Comparison of ENCODE assay signal across 19 cellular contexts in genomic region chr1:152104854-152105253, GRCh38. TPM values are rescaled to one million over a fixed set of nuclear protein-coding genes. Genes with fewer than 3 reads are reported as not detected.
DNase-seq lines count a peak whose midpoint lies in the region; ATAC-seq and TF ChIP-seq lines count a peak whose summit lies in the region.
"Had no signal": no experiment of that assay in that cellular context is flagged by ENCODE, and none has a peak within 500 bp of the region (broad histone marks: within the 10 kb centered on the region; RNA-seq: fewer than 3 reads in every experiment).

No MANE protein-coding gene starts in this region.

- H3K36me3 Mint-ChIP-seq in MCF 10A (ENCODE audit: insufficient read depth, unreplicated experiment) = no peaks in the 10 kb centered on the region
- H3K36me3 Mint-ChIP-seq: CD8-positive, alpha-beta T cell had no signal

- peaks cover 13% of the 10 kb centered on the region for H3K27me3 Mint-ChIP-seq in MCF 10A (ENCODE audit: insufficient read depth, unreplicated experiment)

- no peaks in the 10 kb centered on the region for H3K36me3 ChIP-seq in breast epithelium
- H3K36me3 ChIP-seq: BLaER1 treated with 17β-estradiol and CSF1 and Interleukin-3, amounts not matched to agents 10 nM and 100 nM had no signal

- H3K9me3 ChIP-seq in breast epithelium = no peaks in the 10 kb centered on the region
- H3K9me3 ChIP-seq: A549, Caco-2 had no signal

- CTCF ChIA-PET in MCF 10A (lab: Yijun Ruan, JAX) = interaction anchor here (0.6 to 3.2 kb wide), 19 partner anchors 9 to 1272 kb away, joined by 3 to 17 read pairs (median 5); no protein-coding TSS in a partner anchor

- peaks cover 5% of the 10 kb centered on the region for H3K4me1 Mint-ChIP-seq in MCF 10A (ENCODE audit: insufficient read depth, unreplicated experiment)

- peak; percentile 74 for ATAC-seq in esophagus mucosa
- ATAC-seq in HG03025 (IDR thresholded peaks at IDR 0.05; ENCODE audit: low FRiP score, unreplicated experiment) = no peak
- ATAC-seq: A549; CD8-positive, alpha-beta T cell had no signal

- H3K4me3 Mint-ChIP-seq in MCF 10A (ENCODE audit: unreplicated experiment) = no peak overlapping the region
- H3K4me3 Mint-ChIP-seq: B cell; CD4-positive, alpha-beta T cell; CD8-positive, alpha-beta T cell had no signal

- no peaks in the 10 kb centered on the region for H3K4me1 ChIP-seq in breast epithelium

- no TSS peak for BruUV-seq in MCF 10A (replicated peaks; lab: Mats Ljungman, UMichigan)

- peaks cover 7% of the 10 kb centered on the region for H3K9me3 Mint-ChIP-seq in MCF 10A (ENCODE audit: unreplicated experiment)
- H3K9me3 Mint-ChIP-seq: CD4-positive, alpha-beta T cell; CD8-positive, alpha-beta T cell had no signal

- peak; percentile 54 for DNase-seq in MCF 10A (ENCODE audit: unreplicated experiment)
- no peak for DNase-seq in breast epithelium (ENCODE audit: low spot score in 2 of 2)
- peak; percentile 40 for DNase-seq in renal cortical epithelial cell (ENCODE audit: low read depth)
- no peak for DNase-seq in UCSD-AML1 (lab: John Stamatoyannopoulos, UW; ENCODE audit: unreplicated experiment)
- DNase-seq: AML-193; Caco-2; Calu3; CD4-positive, alpha-beta T cell; CD8-positive, alpha-beta T cell; DMS79 treated with DMSO at 0.1 percent for 48 hours; GF-D8 had no signal

- no peak overlapping the region for H3K27ac ChIP-seq in breast epithelium
- H3K27ac ChIP-seq: 22Rv1; A549; BLaER1 treated with 17β-estradiol and CSF1 and Interleukin-3, amounts not matched to agents 10 nM and 100 nM; C4-2B had no signal

- no peak for TF ChIP-seq POLR2A in breast epithelium (IDR thresholded peaks at IDR 0.05)

- TF ChIP-seq CTCF in MCF 10A (IDR thresholded peaks at IDR 0.05; ENCODE audit: unreplicated experiment) = no peak
- TF ChIP-seq CTCF in breast epithelium (IDR thresholded peaks at IDR 0.05) = no peak

- POLR2A ChIA-PET in MCF 10A (lab: Yijun Ruan, JAX) = interaction anchor here (0.6 to 3.0 kb wide), 25 partner anchors 9 to 687 kb away, joined by 3 to 20 read pairs (median 6); partner anchors contain the start of genes S100A11 and TCHH

- H3K4me3 ChIP-seq in breast epithelium = no peak overlapping the region
- H3K4me3 ChIP-seq: A549; BLaER1 treated with 17β-estradiol and CSF1 and Interleukin-3, amounts not matched to agents 10 nM and 100 nM had no signal

- H3K27me3 ChIP-seq in breast epithelium = peaks cover 6 to 91% of the 10 kb centered on the region in 2 donors

- intact Hi-C loops in MCF 10A (cut with micrococcal nuclease) = no loop called here
- intact Hi-C loops in breast epithelium (cut with DNase I; ENCODE audit: low total_unique reads) = no loop called here

- no peak overlapping the region for H3K27ac Mint-ChIP-seq in MCF 10A (ENCODE audit: low read depth, unreplicated experiment)
- H3K27ac Mint-ChIP-seq: B cell; CD4-positive, alpha-beta T cell; CD8-positive, alpha-beta T cell had no signal

RNA-seq across cellular contexts. Expression of gene TCHH, which starts 10.4 kb away (rescaled TPM):
- total RNA-seq in MCF 10A (2022) = 0.12 and 0.22 TPM in 2 replicates
- total RNA-seq in breast epithelium = 1 to 10 TPM in 1 of 3 donors, under 1 TPM in 2; under 0.01 to 3.0 (median 0.15) TPM
- total RNA-seq in esophagus mucosa = 0.08 TPM
- total RNA-seq in renal cortical epithelial cell = 0.10 TPM in 1 of 2 replicates, not detected in the other
- total RNA-seq: A172; B cell; CD4-positive, alpha-beta T cell; CD8-positive, alpha-beta T cell had no signal

RNA-seq across cellular contexts. Expression of gene TCHHL1, which starts 16.0 kb away (rescaled TPM):
- total RNA-seq in MCF 10A (2022) (not detected in 2 replicates), breast epithelium (not detected), esophagus mucosa (not detected), renal cortical epithelial cell (not detected in 2 replicates)
- total RNA-seq: A172; B cell; Caco-2; Calu3; CD4-positive, alpha-beta T cell; CD8-positive, alpha-beta T cell had no signal

RNA-seq across cellular contexts. Expression of gene RPTN, which starts 54.2 kb away (rescaled TPM):
- not detected in 2 replicates for total RNA-seq in MCF 10A (2022)
- total RNA-seq in breast epithelium = not detected
- 0.08 TPM for total RNA-seq in esophagus mucosa
- 0.10 TPM in 1 of 2 replicates, not detected in the other for total RNA-seq in renal cortical epithelial cell
- total RNA-seq: A172; B cell; Caco-2; Calu3; CD4-positive, alpha-beta T cell; CD8-positive, alpha-beta T cell had no signal

Comparison
In these comparisons a context has a peak if more than half of its experiments do, and no peak if none do; other contexts are left out.
1. DNase-seq: peak in MCF 10A (single experiment) and renal cortical epithelial cell (single experiment); none in breast epithelium (0 of 2) and UCSD-AML1 (single experiment).